11 cellular contexts compared by ENCODE assay signal in the genomic region with DNA sequence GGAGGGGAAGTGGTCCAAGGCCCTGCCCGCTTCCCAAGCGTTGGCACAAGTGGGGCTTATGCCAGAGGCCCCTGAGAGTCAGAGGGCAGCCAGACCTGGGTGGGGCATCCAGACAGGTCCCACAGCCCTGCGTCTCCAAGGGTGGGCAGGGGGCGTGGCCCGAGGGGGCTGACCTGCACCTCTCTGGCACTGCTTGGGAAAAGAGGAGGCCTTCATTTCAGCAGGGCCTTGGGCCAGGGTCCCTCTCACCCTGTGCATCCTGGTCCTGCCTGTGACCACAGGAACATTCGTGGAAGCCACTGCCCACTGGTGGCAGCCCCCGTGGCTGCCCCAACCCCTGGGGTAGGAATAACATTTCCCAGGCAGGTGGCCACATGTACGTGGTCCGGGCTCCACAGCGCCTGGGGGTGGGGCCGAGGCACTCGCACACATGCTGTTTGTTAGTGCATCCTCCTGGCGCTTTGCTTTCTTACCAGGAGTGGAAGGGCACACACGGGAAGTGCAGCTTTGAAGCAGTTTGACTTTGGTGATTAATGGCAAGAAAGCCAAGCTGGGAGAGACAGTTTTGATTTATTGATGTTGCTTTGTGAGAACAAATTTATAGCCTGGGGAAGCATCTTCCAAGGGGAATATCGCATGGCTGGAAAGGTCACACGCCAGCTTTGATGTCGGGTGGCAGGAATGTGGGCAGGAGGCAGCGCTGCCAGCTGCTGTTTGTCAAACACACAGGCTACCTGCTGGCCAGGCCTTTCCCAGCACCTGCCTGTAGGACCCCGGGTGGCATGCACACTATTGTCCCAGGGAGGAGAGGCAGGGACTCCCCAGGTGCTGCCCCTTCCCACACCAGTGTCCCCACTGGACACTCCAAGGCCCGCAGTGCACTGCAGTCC. TPM values are rescaled to one million over a fixed set of nuclear protein-coding genes. Genes with fewer than 3 reads are reported as not detected.
A peak's percentile ranks its signal among the peaks of the same experiment; 100 is the strongest.
DNase-seq lines count a peak whose midpoint lies in the region; FAIRE-seq and TF ChIP-seq lines count a peak whose summit lies in the region.
"Had no signal": no experiment of that assay in that cellular context is flagged by ENCODE, and none has a peak within 500 bp of the region (broad histone marks: within the 10 kb centered on the region; RNA-seq: fewer than 3 reads in every experiment).

No MANE protein-coding gene starts in this region.

- no peak overlapping the region for H2BK5ac ChIP-seq in H1 (ENCODE audit: low read depth, low read length)

- peak; percentile 42 for DNase-seq in DMS53 treated with DMSO at 0.1 percent for 48 hours (lab: John Stamatoyannopoulos, UW; ENCODE audit: unreplicated experiment)
- peak; percentile 67 for DNase-seq in NCI-H2081 treated with DMSO at 0.1 percent for 48 hours (lab: John Stamatoyannopoulos, UW)
- DNase-seq in H1 (ENCODE audit: low read depth in 1 of 2, low spot score in 2 of 2): no peak
- no peak for DNase-seq in NCI-H526 treated with DMSO at 0.1 percent for 48 hours (lab: John Stamatoyannopoulos, UW)
- DNase-seq in SIG-M5 treated with dmso at 0.1 percent for 504 hours (lab: John Stamatoyannopoulos, UW; ENCODE audit: unreplicated experiment): no peak
- DNase-seq in NK-92 treated with Interleukin-12 subunit alpha and Interleukin-12 subunit beta, amount 100 ng/mL, for 24 hours (lab: John Stamatoyannopoulos, UW): no peak
- DNase-seq: activated CD8-positive, alpha-beta memory T cell treated with anti-CD3 and anti-CD28 coated beads, Interleukin-2, amount 50 U/mL, for 4 hours; CD4-positive, CD25-positive, alpha-beta regulatory T cell; occipital lobe had no signal

- no peak for FAIRE-seq in H1 (lab: Jason Lieb, UNC)

- no peak overlapping the region for H4K5ac ChIP-seq in H1 (ENCODE audit: insufficient read length, low read depth, low read length)

- H2BK120ac ChIP-seq in H1 (replicated peaks; ENCODE audit: low read depth, low read length): no peak overlapping the region

- POLR2A ChIA-PET in H1 (lab: Charles Lee; ENCODE audit: partially characterized antibody): interaction anchor here (1.0 to 2.8 kb wide), 11 partner anchors 10 to 92 kb away, joined by 3 to 9 read pairs (median 5); no protein-coding TSS in a partner anchor

- no peak overlapping the region for H2BK12ac ChIP-seq in H1 (ENCODE audit: low read depth, low read length)

- TF ChIP-seq RAD21 in H1 (IDR thresholded peaks at IDR 0.05 in 1 of 2, conservative IDR thresholded peaks at IDR 0.05 in 1 of 2; ENCODE audit: low read depth in 2 of 2, low read length in 2 of 2): no peak

- peaks cover 0 to 12% of the 10 kb centered on the region in 2 experiments; a peak in 1 of 4 replicates for H3K79me2 ChIP-seq in H1 (ENCODE audit: control insufficient read depth in 1 of 2, insufficient read depth in 2 of 2, low read length in 2 of 2)

- no peak overlapping the region for H3K4ac ChIP-seq in H1 (replicated peaks; ENCODE audit: insufficient read length, low read depth, low read length)

- H4K8ac ChIP-seq in H1 (ENCODE audit: extremely low read depth, insufficient read depth, low read length): peak overlapping the region; percentile 57; the same call in 1 of the 2 replicates

- H3K27ac ChIP-seq in H1 (ENCODE audit: low read depth, low read length): no peak overlapping the region
- H3K27ac ChIP-seq: coronary artery, SJSA1 had no signal

- H3K9ac ChIP-seq in H1 (replicated peaks in 1 of 4; ENCODE audit: extremely low read depth in 1 of 4, low read depth in 3 of 4, low read length in 3 of 4): no peak overlapping the region

- H3K18ac ChIP-seq in H1 (ENCODE audit: extremely low read depth, low read length): no peak overlapping the region

- peaks cover 4% of the 10 kb centered on the region; the same call in 1 of the 2 replicates for H3K79me1 ChIP-seq in H1 (ENCODE audit: low read depth, low read length)

- no peak overlapping the region for H2AFZ ChIP-seq in H1 (ENCODE audit: low read length)

- no peak overlapping the region for H2AK5ac ChIP-seq in H1 (ENCODE audit: low read depth, low read length)

- WGBS in H1 (ENCODE audit: extremely low coverage in 1 of 2, insufficient coverage in 1 of 2, insufficient read length in 1 of 2, insufficient replicate concordance in 2 of 2, low coverage in 1 of 2, low lambda C conversion rate in 2 of 2, missing lambda C conversion rate in 1 of 2), 2 experiments: 92% methylated on average over 20 of the region's 20 CpGs; no CpG with 5 or more reads in 1 of the 2 experiments

- peaks cover 9 to 18% of the 10 kb centered on the region in 2 experiments for H4K20me1 ChIP-seq in H1 (replicated peaks in 1 of 2; ENCODE audit: control insufficient read depth in 1 of 2, insufficient read depth in 2 of 2, low read length in 2 of 2)

- peaks cover 0 to 10% (median 6%) of the 10 kb centered on the region in 4 experiments; a peak in 5 of 7 replicates for H3K4me1 ChIP-seq in H1 (replicated peaks in 1 of 4; ENCODE audit: control insufficient read depth in 3 of 4, insufficient read depth in 4 of 4, low read length in 3 of 4)

- H3K27me3 ChIP-seq in H1 (replicated peaks in 1 of 4; ENCODE audit: control insufficient read depth in 3 of 4, extremely low read depth in 1 of 4, insufficient read depth in 3 of 4, low read length in 3 of 4): no peaks in the 10 kb centered on the region
- H3K27me3 ChIP-seq: SJSA1 had no signal

- H3K56ac ChIP-seq in H1 (replicated peaks; ENCODE audit: insufficient read length, low read depth, low read length): no peak overlapping the region

- H3K9me3 ChIP-seq in H1 (ENCODE audit: insufficient read depth in 2 of 2, low read depth in 1 of 2, low read length in 1 of 2): no peaks in the 10 kb centered on the region
- H3K9me3 ChIP-seq: SJSA1 had no signal

- peaks cover 7% of the 10 kb centered on the region; the same call in 1 of the 2 replicates for H3K23me2 ChIP-seq in H1 (ENCODE audit: low read depth, low read length)

- no peaks in the 10 kb centered on the region for H3K36me3 ChIP-seq in H1 (ENCODE audit: control insufficient read depth in 2 of 4, insufficient read depth in 4 of 4, low read length in 3 of 4)

- H3K14ac ChIP-seq in H1 (ENCODE audit: insufficient read length): no peak overlapping the region

- no peak overlapping the region for H2BK15ac ChIP-seq in H1 (ENCODE audit: low read length)

- no peak for TF ChIP-seq EP300 in H1 (IDR thresholded peaks at IDR 0.05; ENCODE audit: borderline replicate concordance in 1 of 2, low read depth in 2 of 2, low read length in 2 of 2)

- CTCF ChIA-PET in H1 (lab: Charles Lee; ENCODE audit: partially characterized antibody): interaction anchor here (0.6 to 4.7 kb wide), 14 partner anchors 10 to 149 kb away, joined by 3 to 29 read pairs (median 5); a partner anchor contains a TSS

- H3K4me3 ChIP-seq in H1 (ENCODE audit: extremely low read depth in 1 of 4, insufficient read depth in 2 of 4, low read depth in 3 of 4, low read length in 4 of 4): no peak overlapping the region
- H3K4me3 ChIP-seq: coronary artery, SJSA1 had no signal

- H3K4me2 ChIP-seq in H1 (ENCODE audit: insufficient read depth in 1 of 2, low read depth in 2 of 2, low read length in 2 of 2): no peak overlapping the region

- no peak overlapping the region for H3K23ac ChIP-seq in H1 (ENCODE audit: insufficient read length)

- H2BK20ac ChIP-seq in H1 (ENCODE audit: low read length): no peak overlapping the region

- no peak for TF ChIP-seq POLR2A in H1 (IDR thresholded peaks at IDR 0.05; ENCODE audit: control extremely low read depth in 1 of 2, low read depth in 2 of 2, low read length in 2 of 2)

- TF ChIP-seq CTCF in H1 (IDR thresholded peaks at IDR 0.05; ENCODE audit: control extremely low read depth in 1 of 3, insufficient read depth in 1 of 3, low read depth in 1 of 3, low read length in 3 of 3): no peak

- H4K91ac ChIP-seq in H1 (replicated peaks; ENCODE audit: insufficient read length, low read length): no peak overlapping the region

RNA-seq across cellular contexts. Expression of a gene that starts 4.3 kb away (rescaled TPM):
- 111 and 116 TPM in 2 replicates for total RNA-seq in H1 (2021; fragmentation: NEBNext Ultra II Directional; extraction: Animal tissue kit (Norgen Biotek cat#: 25700))
- polyA plus RNA-seq in H1 (2011; rRNA removed): 122 and 133 TPM in 2 replicates
- 131 TPM for polyA plus RNA-seq in H1 (2011; cell fraction: cytosol; rRNA removed)
- polyA plus RNA-seq in H1 (2011; cell fraction: nucleus; rRNA removed): 145 TPM
- polyA plus RNA-seq in H1 (2012, experiment 1 of 2): 94.8 to 140 TPM (median 130 TPM) in 4 replicates
- 158 TPM for polyA plus RNA-seq in H1 (2012, experiment 2 of 2)
- 61.6 TPM for polyA plus RNA-seq in H1 (2013, experiment 1 of 2)
- 59.1 TPM for polyA plus RNA-seq in H1 (2013, experiment 2 of 2)
- 21.3 and 26.4 TPM in 2 replicates for polyA minus RNA-seq in H1 (2011; rRNA and poly(A)+ RNA removed)
- polyA minus RNA-seq in H1 (2011; cell fraction: cytosol; rRNA and poly(A)+ RNA removed): 35.9 TPM
- polyA minus RNA-seq in H1 (2011; cell fraction: nucleus; rRNA and poly(A)+ RNA removed): 36.4 TPM

RNA-seq across cellular contexts. Expression of a gene that starts 4.7 kb away (rescaled TPM):
- 28.2 and 29.0 TPM in 2 replicates for total RNA-seq in H1 (2021; fragmentation: NEBNext Ultra II Directional; extraction: Animal tissue kit (Norgen Biotek cat#: 25700))
- 11.5 and 17.3 TPM in 2 replicates for polyA plus RNA-seq in H1 (2011; rRNA removed)
- 23.7 TPM for polyA plus RNA-seq in H1 (2011; cell fraction: cytosol; rRNA removed)
- polyA plus RNA-seq in H1 (2011; cell fraction: nucleus; rRNA removed): 96.6 TPM
- 15.2 to 25.5 TPM (median 25.4 TPM) in 4 replicates for polyA plus RNA-seq in H1 (2012, experiment 1 of 2)
- 17.3 TPM for polyA plus RNA-seq in H1 (2012, experiment 2 of 2)
- polyA plus RNA-seq in H1 (2013, experiment 1 of 2): 14.7 TPM
- polyA plus RNA-seq in H1 (2013, experiment 2 of 2): 13.4 TPM
- polyA minus RNA-seq in H1 (2011; rRNA and poly(A)+ RNA removed): 7.8 and 8.0 TPM in 2 replicates
- polyA minus RNA-seq in H1 (2011; cell fraction: cytosol; rRNA and poly(A)+ RNA removed): 14.1 TPM
- 21.5 TPM for polyA minus RNA-seq in H1 (2011; cell fraction: nucleus; rRNA and poly(A)+ RNA removed)

RNA-seq across cellular contexts. Expression of a gene that starts 13.1 kb away (rescaled TPM):
- 167 and 177 TPM in 2 replicates for total RNA-seq in H1 (2021; fragmentation: NEBNext Ultra II Directional; extraction: Animal tissue kit (Norgen Biotek cat#: 25700))
- polyA plus RNA-seq in H1 (2011; rRNA removed): 299 and 520 TPM in 2 replicates
- 290 TPM for polyA plus RNA-seq in H1 (2011; cell fraction: cytosol; rRNA removed)
- polyA plus RNA-seq in H1 (2011; cell fraction: nucleus; rRNA removed): 408 TPM
- 93.2 to 160 TPM (median 150 TPM) in 4 replicates for polyA plus RNA-seq in H1 (2012, experiment 1 of 2)
- 143 TPM for polyA plus RNA-seq in H1 (2012, experiment 2 of 2)
- polyA plus RNA-seq in H1 (2013, experiment 1 of 2): 141 TPM
- polyA plus RNA-seq in H1 (2013, experiment 2 of 2): 139 TPM
- polyA minus RNA-seq in H1 (2011; rRNA and poly(A)+ RNA removed): 54.1 and 62.9 TPM in 2 replicates
- 82.6 TPM for polyA minus RNA-seq in H1 (2011; cell fraction: cytosol; rRNA and poly(A)+ RNA removed)
- 83.3 TPM for polyA minus RNA-seq in H1 (2011; cell fraction: nucleus; rRNA and poly(A)+ RNA removed)

RNA-seq across cellular contexts. Expression of a gene that starts 19.1 kb away (rescaled TPM):
- total RNA-seq in H1 (2021; fragmentation: NEBNext Ultra II Directional; extraction: Animal tissue kit (Norgen Biotek cat#: 25700)): 96.3 and 110 TPM in 2 replicates
- 212 and 338 TPM in 2 replicates for polyA plus RNA-seq in H1 (2011; rRNA removed)
- 163 TPM for polyA plus RNA-seq in H1 (2011; cell fraction: cytosol; rRNA removed)
- polyA plus RNA-seq in H1 (2011; cell fraction: nucleus; rRNA removed): 167 TPM
- 92.1 to 118 TPM (median 110 TPM) in 4 replicates for polyA plus RNA-seq in H1 (2012, experiment 1 of 2)
- polyA plus RNA-seq in H1 (2012, experiment 2 of 2): 187 TPM
- 57.6 TPM for polyA plus RNA-seq in H1 (2013, experiment 1 of 2)
- 58.1 TPM for polyA plus RNA-seq in H1 (2013, experiment 2 of 2)
- polyA minus RNA-seq in H1 (2011; rRNA and poly(A)+ RNA removed): 35.5 and 81.7 TPM in 2 replicates
- 40.5 TPM for polyA minus RNA-seq in H1 (2011; cell fraction: cytosol; rRNA and poly(A)+ RNA removed)
- polyA minus RNA-seq in H1 (2011; cell fraction: nucleus; rRNA and poly(A)+ RNA removed): 31.1 TPM

RNA-seq across cellular contexts. Expression of a gene that starts 33.2 kb away (rescaled TPM):
- total RNA-seq in H1 (2021; fragmentation: NEBNext Ultra II Directional; extraction: Animal tissue kit (Norgen Biotek cat#: 25700)): 26.7 and 30.9 TPM in 2 replicates
- 28.4 and 50.3 TPM in 2 replicates for polyA plus RNA-seq in H1 (2011; rRNA removed)
- 25.7 TPM for polyA plus RNA-seq in H1 (2011; cell fraction: cytosol; rRNA removed)
- 139 TPM for polyA plus RNA-seq in H1 (2011; cell fraction: nucleus; rRNA removed)
- polyA plus RNA-seq in H1 (2012, experiment 1 of 2): 26.1 to 34.2 TPM (median 32.0 TPM) in 4 replicates
- polyA plus RNA-seq in H1 (2012, experiment 2 of 2): 32.2 TPM
- polyA plus RNA-seq in H1 (2013, experiment 1 of 2): 26.3 TPM
- polyA plus RNA-seq in H1 (2013, experiment 2 of 2): 26.6 TPM
- 8.3 and 9.7 TPM in 2 replicates for polyA minus RNA-seq in H1 (2011; rRNA and poly(A)+ RNA removed)
- polyA minus RNA-seq in H1 (2011; cell fraction: cytosol; rRNA and poly(A)+ RNA removed): 15.2 TPM
- 23.8 TPM for polyA minus RNA-seq in H1 (2011; cell fraction: nucleus; rRNA and poly(A)+ RNA removed)

Comparison
In these comparisons a context has a peak if more than half of its experiments do, and no peak if none do; other contexts are left out.
1. DNase-seq: peak in DMS53 treated with DMSO at 0.1 percent for 48 hours (single experiment) and NCI-H2081 treated with DMSO at 0.1 percent for 48 hours (single experiment); none in H1 (0 of 2), NCI-H526 treated with DMSO at 0.1 percent for 48 hours (single experiment), SIG-M5 treated with dmso at 0.1 percent for 504 hours (single experiment) and NK-92 treated with Interleukin-12 subunit alpha and Interleukin-12 subunit beta, amount 100 ng/mL, for 24 hours (single experiment).